ENCODE assay signal across 9 cellular contexts in the genomic region with DNA sequence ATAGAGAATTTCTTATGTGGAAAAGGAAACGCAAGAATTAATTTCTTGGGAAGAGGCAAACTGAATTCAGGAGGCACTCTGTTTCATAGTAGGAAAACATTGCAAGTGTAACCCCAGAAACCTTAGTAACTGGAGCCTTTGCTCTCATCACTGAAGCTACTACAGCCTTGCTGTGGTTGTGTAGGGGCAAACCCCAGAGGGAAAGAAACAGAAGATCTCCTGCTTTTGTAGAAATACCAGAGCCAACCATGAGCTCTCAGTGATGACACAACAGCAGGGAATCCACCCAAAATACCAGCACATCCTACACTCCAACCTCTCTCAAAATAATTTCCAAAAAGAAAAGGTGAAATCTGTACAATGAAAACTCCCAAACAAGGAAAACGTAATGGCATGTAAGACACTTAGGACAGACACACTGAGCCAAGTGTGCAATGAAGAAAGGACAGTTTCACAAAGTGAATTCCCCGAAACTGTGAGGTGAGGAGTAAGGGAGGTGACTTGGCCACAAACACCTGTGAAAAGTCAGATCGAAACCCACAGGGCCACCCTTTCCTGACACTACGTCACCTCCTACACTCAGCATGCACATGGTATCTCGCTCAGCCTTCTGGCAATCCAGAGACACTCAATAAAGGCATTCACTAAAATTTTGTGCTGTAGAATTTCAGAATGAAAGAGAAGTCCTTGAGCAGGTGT.
DNase-seq lines count a peak whose midpoint lies in the region; ATAC-seq lines count a peak whose summit lies in the region.
"Had no signal": no experiment of that assay in that cellular context is flagged by ENCODE, and none has a peak within 500 bp of the region (broad histone marks: within the 10 kb centered on the region; RNA-seq: fewer than 3 reads in every experiment).

No MANE protein-coding gene starts in this region.

- H3K9me3 ChIP-seq in HAP-1, result no peaks in the 10 kb centered on the region

- peak; percentile 98 for ATAC-seq in GM19397 (IDR thresholded peaks at IDR 0.05; ENCODE audit: unreplicated experiment)
- ATAC-seq in HG03280 (IDR thresholded peaks at IDR 0.05; ENCODE audit: unreplicated experiment), result peak; percentile 91

- H3K27me3 Mint-ChIP-seq in activated T-cell treated with anti-CD3 and anti-CD28 coated beads, Interleukin-2, amount 50 U/mL, for 24 hours, result peaks cover 23% of the 10 kb centered on the region

- H3K4me3 ChIP-seq in HAP-1, result no peak overlapping the region

- peak overlapping the region; percentile 97 for H3K27ac Mint-ChIP-seq in activated T-cell treated with anti-CD3 and anti-CD28 coated beads, Interleukin-2, amount 50 U/mL, for 24 hours

- H3K27me3 ChIP-seq in HAP-1 (ENCODE audit: low read depth), result peaks cover 24% of the 10 kb centered on the region

- DNase-seq in activated T-cell treated with anti-CD3 and anti-CD28 coated beads, Interleukin-2, amount 50 U/mL, for 24 hours, result peak; percentile 73
- DNase-seq in stimulated activated CD4-positive, alpha-beta T cell treated with anti-CD3 and anti-CD28 coated beads, Interleukin-4, amount 100 ng/mL, for 48 hours (ENCODE audit: low read depth in 2 of 2), result peak; percentile 53 to 73
- DNase-seq in midbrain (lab: John Stamatoyannopoulos, UW), result no peak
- DNase-seq in NCI-H226, result no peak
- DNase-seq in HCEC 1CT, result no peak
- DNase-seq in HAP-1 (ENCODE audit: low spot score in 2 of 2), result no peak

- H3K4me3 Mint-ChIP-seq in activated T-cell treated with anti-CD3 and anti-CD28 coated beads, Interleukin-2, amount 50 U/mL, for 24 hours, result peak overlapping the region; percentile 63

- no peaks in the 10 kb centered on the region for H3K36me3 Mint-ChIP-seq in activated T-cell treated with anti-CD3 and anti-CD28 coated beads, Interleukin-2, amount 50 U/mL, for 24 hours (ENCODE audit: low read depth)
- H3K36me3 Mint-ChIP-seq: IgD-negative memory B cell had no signal

- H3K9me3 Mint-ChIP-seq in activated T-cell treated with anti-CD3 and anti-CD28 coated beads, Interleukin-2, amount 50 U/mL, for 24 hours, result no peaks in the 10 kb centered on the region

- in situ Hi-C loops in HAP-1 (cut with MboI; ENCODE audit: low sequenced_read_pairs), result no loop called here

- no peaks in the 10 kb centered on the region for H3K4me1 ChIP-seq in HAP-1

- no peaks in the 10 kb centered on the region for H3K36me3 ChIP-seq in HAP-1 (replicated peaks)

- H3K4me1 Mint-ChIP-seq in activated T-cell treated with anti-CD3 and anti-CD28 coated beads, Interleukin-2, amount 50 U/mL, for 24 hours (ENCODE audit: low read depth), result peaks cover 50% of the 10 kb centered on the region

Comparison
In these comparisons a context has a peak if more than half of its experiments do, and no peak if none do; other contexts are left out.
1. DNase-seq: peak in activated T-cell treated with anti-CD3 and anti-CD28 coated beads, Interleukin-2, amount 50 U/mL, for 24 hours (single experiment) and stimulated activated CD4-positive, alpha-beta T cell treated with anti-CD3 and anti-CD28 coated beads, Interleukin-4, amount 100 ng/mL, for 48 hours (2 of 2); none in midbrain (single experiment), NCI-H226 (single experiment), HCEC 1CT (single experiment) and HAP-1 (0 of 2).